Comparison of ENCODE assay signal across 1 cellular context in the genomic region with DNA sequence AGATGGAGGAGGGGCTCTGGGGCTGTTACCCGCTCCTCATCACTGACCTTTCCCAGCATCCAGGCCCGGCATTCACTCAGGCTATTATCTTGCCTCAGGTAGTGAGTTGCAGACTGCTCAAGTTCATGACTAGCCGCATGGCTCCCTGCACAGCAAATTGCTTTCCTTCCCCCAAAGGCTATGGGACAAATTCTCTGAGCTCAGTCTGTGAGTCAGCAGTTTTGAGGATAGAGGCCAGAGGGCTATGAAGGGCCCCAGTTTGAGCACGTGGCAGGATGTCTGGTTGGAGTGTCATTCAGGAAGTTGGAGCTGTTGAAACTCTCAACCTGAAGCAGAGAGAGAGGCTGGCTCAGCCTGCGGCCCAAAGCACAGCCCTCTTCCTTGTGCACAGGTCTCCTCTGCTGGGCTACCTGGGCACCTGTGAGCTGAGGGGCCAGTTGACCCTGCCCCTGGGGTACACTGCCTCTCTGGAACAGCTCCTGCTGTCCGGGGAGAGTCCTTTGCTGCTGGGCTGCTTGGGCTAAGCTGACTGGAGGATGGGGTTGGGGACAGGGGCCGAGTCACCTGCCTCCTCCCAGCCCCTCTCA.
TF ChIP-seq lines count a peak whose summit lies in the region.

No MANE protein-coding gene starts in this region.

TF ChIP-seq in HepG2, 621 proteins besides CTCF, POLR2A, EP300 and RAD21 (continued from another document and continues in another):
- TF ChIP-seq MNT (IDR thresholded peaks at IDR 0.05), result peak; percentile 81
- TF ChIP-seq HHEX (CRISPR knock-in tag; IDR thresholded peaks at IDR 0.05), result peak; percentile 56; the same call in 1 of the 2 replicates
- peak; percentile 26 for TF ChIP-seq ZNF883 (CRISPR knock-in tag; IDR thresholded peaks at IDR 0.05; ENCODE audit: not compliant biosample characterization)
- TF ChIP-seq, protein P1, sequence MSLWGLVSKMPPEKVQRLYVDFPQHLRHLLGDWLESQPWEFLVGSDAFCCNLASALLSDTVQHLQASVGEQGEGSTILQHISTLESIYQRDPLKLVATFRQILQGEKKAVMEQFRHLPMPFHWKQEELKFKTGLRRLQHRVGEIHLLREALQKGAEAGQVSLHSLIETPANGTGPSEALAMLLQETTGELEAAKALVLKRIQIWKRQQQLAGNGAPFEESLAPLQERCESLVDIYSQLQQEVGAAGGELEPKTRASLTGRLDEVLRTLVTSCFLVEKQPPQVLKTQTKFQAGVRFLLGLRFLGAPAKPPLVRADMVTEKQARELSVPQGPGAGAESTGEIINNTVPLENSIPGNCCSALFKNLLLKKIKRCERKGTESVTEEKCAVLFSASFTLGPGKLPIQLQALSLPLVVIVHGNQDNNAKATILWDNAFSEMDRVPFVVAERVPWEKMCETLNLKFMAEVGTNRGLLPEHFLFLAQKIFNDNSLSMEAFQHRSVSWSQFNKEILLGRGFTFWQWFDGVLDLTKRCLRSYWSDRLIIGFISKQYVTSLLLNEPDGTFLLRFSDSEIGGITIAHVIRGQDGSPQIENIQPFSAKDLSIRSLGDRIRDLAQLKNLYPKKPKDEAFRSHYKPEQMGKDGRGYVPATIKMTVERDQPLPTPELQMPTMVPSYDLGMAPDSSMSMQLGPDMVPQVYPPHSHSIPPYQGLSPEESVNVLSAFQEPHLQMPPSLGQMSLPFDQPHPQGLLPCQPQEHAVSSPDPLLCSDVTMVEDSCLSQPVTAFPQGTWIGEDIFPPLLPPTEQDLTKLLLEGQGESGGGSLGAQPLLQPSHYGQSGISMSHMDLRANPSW (CRISPR knock-in tag; IDR thresholded peaks at IDR 0.05; ENCODE audit: borderline replicate concordance), result 0 out of 2 replicates have a peak, but pooled peaks have one; percentile 36
- peak; percentile 71 for TF ChIP-seq GABPB1 (CRISPR knock-in tag; IDR thresholded peaks at IDR 0.05)
- TF ChIP-seq GTF3A (CRISPR knock-in tag; conservative IDR thresholded peaks at IDR 0.05), result no peak
- peak; percentile 83 for TF ChIP-seq ZSCAN9 (CRISPR knock-in tag; IDR thresholded peaks at IDR 0.05; ENCODE audit: borderline replicate concordance)
- TF ChIP-seq, protein P2, sequence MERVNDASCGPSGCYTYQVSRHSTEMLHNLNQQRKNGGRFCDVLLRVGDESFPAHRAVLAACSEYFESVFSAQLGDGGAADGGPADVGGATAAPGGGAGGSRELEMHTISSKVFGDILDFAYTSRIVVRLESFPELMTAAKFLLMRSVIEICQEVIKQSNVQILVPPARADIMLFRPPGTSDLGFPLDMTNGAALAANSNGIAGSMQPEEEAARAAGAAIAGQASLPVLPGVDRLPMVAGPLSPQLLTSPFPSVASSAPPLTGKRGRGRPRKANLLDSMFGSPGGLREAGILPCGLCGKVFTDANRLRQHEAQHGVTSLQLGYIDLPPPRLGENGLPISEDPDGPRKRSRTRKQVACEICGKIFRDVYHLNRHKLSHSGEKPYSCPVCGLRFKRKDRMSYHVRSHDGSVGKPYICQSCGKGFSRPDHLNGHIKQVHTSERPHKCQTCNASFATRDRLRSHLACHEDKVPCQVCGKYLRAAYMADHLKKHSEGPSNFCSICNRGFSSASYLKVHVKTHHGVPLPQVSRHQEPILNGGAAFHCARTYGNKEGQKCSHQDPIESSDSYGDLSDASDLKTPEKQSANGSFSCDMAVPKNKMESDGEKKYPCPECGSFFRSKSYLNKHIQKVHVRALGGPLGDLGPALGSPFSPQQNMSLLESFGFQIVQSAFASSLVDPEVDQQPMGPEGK (CRISPR knock-in tag; IDR thresholded peaks at IDR 0.05), result 0 out of 2 replicates have a peak, but pooled peaks have one; percentile 28
- TF ChIP-seq ZNF724P (CRISPR knock-in tag; IDR thresholded peaks at IDR 0.05; ENCODE audit: borderline replicate concordance), result peak; percentile 62
- no peak for TF ChIP-seq FIP1L1 (IDR thresholded peaks at IDR 0.05; ENCODE audit: borderline replicate concordance, insufficient read depth, low read depth, low read length)
- TF ChIP-seq U2AF2 (IDR thresholded peaks at IDR 0.05; ENCODE audit: low read depth, low read length), result no peak
- TF ChIP-seq PRMT3 (CRISPR knock-in tag; IDR thresholded peaks at IDR 0.05; ENCODE audit: borderline replicate concordance, low read depth), result no peak
- TF ChIP-seq ATF1 (CRISPR knock-in tag; IDR thresholded peaks at IDR 0.05), result no peak
- no peak for TF ChIP-seq ZNF251 (CRISPR knock-in tag; IDR thresholded peaks at IDR 0.05)
- 0 out of 2 replicates have a peak, but pooled peaks have one; percentile 61 for TF ChIP-seq ZNF451 (CRISPR knock-in tag; IDR thresholded peaks at IDR 0.05)
- no peak for TF ChIP-seq KDM6A (CRISPR knock-in tag; IDR thresholded peaks at IDR 0.05; ENCODE audit: low read depth)
- TF ChIP-seq, protein P3, sequence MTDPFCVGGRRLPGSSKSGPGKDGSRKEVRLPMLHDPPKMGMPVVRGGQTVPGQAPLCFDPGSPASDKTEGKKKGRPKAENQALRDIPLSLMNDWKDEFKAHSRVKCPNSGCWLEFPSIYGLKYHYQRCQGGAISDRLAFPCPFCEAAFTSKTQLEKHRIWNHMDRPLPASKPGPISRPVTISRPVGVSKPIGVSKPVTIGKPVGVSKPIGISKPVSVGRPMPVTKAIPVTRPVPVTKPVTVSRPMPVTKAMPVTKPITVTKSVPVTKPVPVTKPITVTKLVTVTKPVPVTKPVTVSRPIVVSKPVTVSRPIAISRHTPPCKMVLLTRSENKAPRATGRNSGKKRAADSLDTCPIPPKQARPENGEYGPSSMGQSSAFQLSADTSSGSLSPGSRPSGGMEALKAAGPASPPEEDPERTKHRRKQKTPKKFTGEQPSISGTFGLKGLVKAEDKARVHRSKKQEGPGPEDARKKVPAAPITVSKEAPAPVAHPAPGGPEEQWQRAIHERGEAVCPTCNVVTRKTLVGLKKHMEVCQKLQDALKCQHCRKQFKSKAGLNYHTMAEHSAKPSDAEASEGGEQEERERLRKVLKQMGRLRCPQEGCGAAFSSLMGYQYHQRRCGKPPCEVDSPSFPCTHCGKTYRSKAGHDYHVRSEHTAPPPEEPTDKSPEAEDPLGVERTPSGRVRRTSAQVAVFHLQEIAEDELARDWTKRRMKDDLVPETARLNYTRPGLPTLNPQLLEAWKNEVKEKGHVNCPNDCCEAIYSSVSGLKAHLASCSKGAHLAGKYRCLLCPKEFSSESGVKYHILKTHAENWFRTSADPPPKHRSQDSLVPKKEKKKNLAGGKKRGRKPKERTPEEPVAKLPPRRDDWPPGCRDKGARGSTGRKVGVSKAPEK (CRISPR knock-in tag; IDR thresholded peaks at IDR 0.05; ENCODE audit: borderline replicate concordance), result no peak
- 0 out of 2 replicates have a peak, but pooled peaks have one; percentile 39 for TF ChIP-seq KDM4B (CRISPR knock-in tag; IDR thresholded peaks at IDR 0.05)
- peak in 1 of 2 experiments; percentile 75; a peak in 2 of 4 replicates for TF ChIP-seq KLF16 (CRISPR knock-in tag; IDR thresholded peaks at IDR 0.05)
- TF ChIP-seq ELF4 (CRISPR knock-in tag; IDR thresholded peaks at IDR 0.05; ENCODE audit: borderline replicate concordance), result no peak
- no peak for TF ChIP-seq ZNF816 (CRISPR knock-in tag; IDR thresholded peaks at IDR 0.05; ENCODE audit: borderline replicate concordance)
- TF ChIP-seq BORCS8-MEF2B (CRISPR knock-in tag; IDR thresholded peaks at IDR 0.05), result peak; percentile 54; the same call in 1 of the 2 replicates
- TF ChIP-seq HOXA7 (CRISPR knock-in tag; IDR thresholded peaks at IDR 0.05), result no peak
- TF ChIP-seq, protein P4, sequence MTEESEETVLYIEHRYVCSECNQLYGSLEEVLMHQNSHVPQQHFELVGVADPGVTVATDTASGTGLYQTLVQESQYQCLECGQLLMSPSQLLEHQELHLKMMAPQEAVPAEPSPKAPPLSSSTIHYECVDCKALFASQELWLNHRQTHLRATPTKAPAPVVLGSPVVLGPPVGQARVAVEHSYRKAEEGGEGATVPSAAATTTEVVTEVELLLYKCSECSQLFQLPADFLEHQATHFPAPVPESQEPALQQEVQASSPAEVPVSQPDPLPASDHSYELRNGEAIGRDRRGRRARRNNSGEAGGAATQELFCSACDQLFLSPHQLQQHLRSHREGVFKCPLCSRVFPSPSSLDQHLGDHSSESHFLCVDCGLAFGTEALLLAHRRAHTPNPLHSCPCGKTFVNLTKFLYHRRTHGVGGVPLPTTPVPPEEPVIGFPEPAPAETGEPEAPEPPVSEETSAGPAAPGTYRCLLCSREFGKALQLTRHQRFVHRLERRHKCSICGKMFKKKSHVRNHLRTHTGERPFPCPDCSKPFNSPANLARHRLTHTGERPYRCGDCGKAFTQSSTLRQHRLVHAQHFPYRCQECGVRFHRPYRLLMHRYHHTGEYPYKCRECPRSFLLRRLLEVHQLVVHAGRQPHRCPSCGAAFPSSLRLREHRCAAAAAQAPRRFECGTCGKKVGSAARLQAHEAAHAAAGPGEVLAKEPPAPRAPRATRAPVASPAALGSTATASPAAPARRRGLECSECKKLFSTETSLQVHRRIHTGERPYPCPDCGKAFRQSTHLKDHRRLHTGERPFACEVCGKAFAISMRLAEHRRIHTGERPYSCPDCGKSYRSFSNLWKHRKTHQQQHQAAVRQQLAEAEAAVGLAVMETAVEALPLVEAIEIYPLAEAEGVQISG (CRISPR knock-in tag; IDR thresholded peaks at IDR 0.05), result peak; percentile 54; the same call in 1 of the 2 replicates
- TF ChIP-seq, protein P5, sequence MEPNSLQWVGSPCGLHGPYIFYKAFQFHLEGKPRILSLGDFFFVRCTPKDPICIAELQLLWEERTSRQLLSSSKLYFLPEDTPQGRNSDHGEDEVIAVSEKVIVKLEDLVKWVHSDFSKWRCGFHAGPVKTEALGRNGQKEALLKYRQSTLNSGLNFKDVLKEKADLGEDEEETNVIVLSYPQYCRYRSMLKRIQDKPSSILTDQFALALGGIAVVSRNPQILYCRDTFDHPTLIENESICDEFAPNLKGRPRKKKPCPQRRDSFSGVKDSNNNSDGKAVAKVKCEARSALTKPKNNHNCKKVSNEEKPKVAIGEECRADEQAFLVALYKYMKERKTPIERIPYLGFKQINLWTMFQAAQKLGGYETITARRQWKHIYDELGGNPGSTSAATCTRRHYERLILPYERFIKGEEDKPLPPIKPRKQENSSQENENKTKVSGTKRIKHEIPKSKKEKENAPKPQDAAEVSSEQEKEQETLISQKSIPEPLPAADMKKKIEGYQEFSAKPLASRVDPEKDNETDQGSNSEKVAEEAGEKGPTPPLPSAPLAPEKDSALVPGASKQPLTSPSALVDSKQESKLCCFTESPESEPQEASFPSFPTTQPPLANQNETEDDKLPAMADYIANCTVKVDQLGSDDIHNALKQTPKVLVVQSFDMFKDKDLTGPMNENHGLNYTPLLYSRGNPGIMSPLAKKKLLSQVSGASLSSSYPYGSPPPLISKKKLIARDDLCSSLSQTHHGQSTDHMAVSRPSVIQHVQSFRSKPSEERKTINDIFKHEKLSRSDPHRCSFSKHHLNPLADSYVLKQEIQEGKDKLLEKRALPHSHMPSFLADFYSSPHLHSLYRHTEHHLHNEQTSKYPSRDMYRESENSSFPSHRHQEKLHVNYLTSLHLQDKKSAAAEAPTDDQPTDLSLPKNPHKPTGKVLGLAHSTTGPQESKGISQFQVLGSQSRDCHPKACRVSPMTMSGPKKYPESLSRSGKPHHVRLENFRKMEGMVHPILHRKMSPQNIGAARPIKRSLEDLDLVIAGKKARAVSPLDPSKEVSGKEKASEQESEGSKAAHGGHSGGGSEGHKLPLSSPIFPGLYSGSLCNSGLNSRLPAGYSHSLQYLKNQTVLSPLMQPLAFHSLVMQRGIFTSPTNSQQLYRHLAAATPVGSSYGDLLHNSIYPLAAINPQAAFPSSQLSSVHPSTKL (CRISPR knock-in tag; IDR thresholded peaks at IDR 0.05), result peak; percentile 85
- TF ChIP-seq NCOA2 (CRISPR knock-in tag; IDR thresholded peaks at IDR 0.05), result peak; percentile 54; the same call in 1 of the 2 replicates
- TF ChIP-seq DPF2 (CRISPR knock-in tag; IDR thresholded peaks at IDR 0.05; ENCODE audit: borderline replicate concordance, low read depth), result peak; percentile 25; the same call in 1 of the 2 replicates
- TF ChIP-seq, protein P6, sequence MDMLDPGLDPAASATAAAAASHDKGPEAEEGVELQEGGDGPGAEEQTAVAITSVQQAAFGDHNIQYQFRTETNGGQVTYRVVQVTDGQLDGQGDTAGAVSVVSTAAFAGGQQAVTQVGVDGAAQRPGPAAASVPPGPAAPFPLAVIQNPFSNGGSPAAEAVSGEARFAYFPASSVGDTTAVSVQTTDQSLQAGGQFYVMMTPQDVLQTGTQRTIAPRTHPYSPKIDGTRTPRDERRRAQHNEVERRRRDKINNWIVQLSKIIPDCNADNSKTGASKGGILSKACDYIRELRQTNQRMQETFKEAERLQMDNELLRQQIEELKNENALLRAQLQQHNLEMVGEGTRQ (IDR thresholded peaks at IDR 0.05; ENCODE audit: low read depth, low read length), result peak; percentile 24; the same call in 1 of the 2 replicates
- TF ChIP-seq, protein P6 (CRISPR knock-in tag; IDR thresholded peaks at IDR 0.05; ENCODE audit: borderline replicate concordance), result peak; percentile 51; the same call in 1 of the 2 replicates
- TF ChIP-seq NCOR1 (IDR thresholded peaks at IDR 0.05; ENCODE audit: borderline replicate concordance, low read length), result peak; percentile 66; the same call in 1 of the 2 replicates
- no peak for TF ChIP-seq SMAD3 (CRISPR knock-in tag; IDR thresholded peaks at IDR 0.05)
- TF ChIP-seq MIER3 (CRISPR knock-in tag; IDR thresholded peaks at IDR 0.05; ENCODE audit: borderline replicate concordance), result peak; percentile 60; the same call in 1 of the 2 replicates
- TF ChIP-seq KLF13 (CRISPR knock-in tag; IDR thresholded peaks at IDR 0.05), result no peak
- TF ChIP-seq MEIS2 (CRISPR knock-in tag; IDR thresholded peaks at IDR 0.05), result peak; percentile 70
- TF ChIP-seq CBX1 (IDR thresholded peaks at IDR 0.05; ENCODE audit: low read depth), result no peak
- TF ChIP-seq KAT8 (CRISPR knock-in tag; IDR thresholded peaks at IDR 0.05), result peak; percentile 64; the same call in 1 of the 2 replicates
